8 cellular contexts compared by ENCODE assay signal in the genomic region with DNA sequence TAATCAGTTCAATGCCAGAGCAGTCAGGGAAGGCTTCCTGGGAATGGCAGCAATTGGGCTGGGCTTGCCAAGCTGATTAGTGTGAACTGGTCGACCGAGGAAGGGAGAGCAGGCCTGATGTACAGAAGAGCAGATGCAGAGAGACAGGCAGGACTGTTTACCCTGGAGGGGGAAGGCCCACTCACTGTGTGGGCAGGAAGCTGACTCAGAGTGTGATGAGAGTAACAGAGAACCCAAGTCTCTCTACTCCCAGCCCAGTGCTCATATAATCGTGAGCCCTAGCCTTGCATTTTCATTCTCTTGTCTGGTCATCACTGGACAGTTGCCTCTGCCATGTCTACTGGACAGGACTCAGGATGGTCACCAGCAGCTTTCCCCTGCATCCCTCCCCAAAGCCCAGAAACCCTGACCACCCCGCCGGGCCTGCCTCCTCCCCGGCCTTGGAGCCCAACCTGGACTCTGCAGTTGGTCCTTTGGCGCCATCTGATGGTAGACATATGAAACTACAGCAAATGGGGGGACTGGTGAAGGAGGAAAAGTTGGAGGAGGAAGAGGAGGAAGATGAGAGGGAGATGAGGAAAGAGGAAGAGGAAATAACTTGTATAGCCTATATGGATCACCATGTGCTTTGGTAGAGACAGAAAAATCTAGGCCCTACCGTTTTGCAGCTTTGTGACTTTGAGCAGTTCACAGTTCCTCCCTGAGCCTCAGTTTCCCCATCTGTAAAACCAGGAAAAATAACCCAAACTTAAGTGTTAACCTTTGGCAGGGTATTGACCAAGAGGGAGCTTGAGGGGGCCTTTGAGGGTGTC. TPM values are rescaled to one million over a fixed set of nuclear protein-coding genes. Genes with fewer than 3 reads are reported as not detected.
DNase-seq lines count a peak whose midpoint lies in the region; ATAC-seq and TF ChIP-seq lines count a peak whose summit lies in the region.

No MANE protein-coding gene starts in this region.

- H3K36me3 ChIP-seq in SK-N-SH (replicated peaks in 1 of 2; ENCODE audit: control insufficient read depth in 1 of 2, insufficient read depth in 2 of 2, low read length in 1 of 2) (no peaks in the 10 kb centered on the region), heart left ventricle (no peaks in the 10 kb centered on the region), sigmoid colon (no peaks in the 10 kb centered on the region)

- peak; percentile 62 for DNase-seq in Calu3
- peak; percentile 68 for DNase-seq in GM20000 (ENCODE audit: low spot score)
- DNase-seq in KG1 (lab: John Stamatoyannopoulos, UW) = peak; percentile 16
- peak; percentile 87 for DNase-seq in SK-N-SH
- peak; percentile 58 to 81 (median 62) for DNase-seq in heart left ventricle
- DNase-seq in sigmoid colon = peak; percentile 81

- H3K27me3 Mint-ChIP-seq in Calu3 (ENCODE audit: unreplicated experiment) = peaks cover 80% of the 10 kb centered on the region
- H3K27me3 Mint-ChIP-seq in activated naive CD4-positive, alpha-beta T cell treated with anti-CD3 and anti-CD28 coated beads, Interleukin-2, amount 50 U/mL, for 24 hours = no peaks in the 10 kb centered on the region

- 5% methylated on average over 8 of the region's 8 CpGs for WGBS in SK-N-SH (ENCODE audit: low lambda C conversion rate)
- WGBS in heart left ventricle, 4 donors = 17 to 22% (median 21%) methylated on average over 8 of the region's 8 CpGs
- WGBS in sigmoid colon, 2 donors = 11% methylated on average over 8 of the region's 8 CpGs

- no peaks in the 10 kb centered on the region for H3K9me3 Mint-ChIP-seq in Calu3 (ENCODE audit: low read depth, unreplicated experiment)
- H3K9me3 Mint-ChIP-seq in activated naive CD4-positive, alpha-beta T cell treated with anti-CD3 and anti-CD28 coated beads, Interleukin-2, amount 50 U/mL, for 24 hours = no peaks in the 10 kb centered on the region

- no peak; a peak in 1 of 4 replicates for TF ChIP-seq EP300 in SK-N-SH (IDR thresholded peaks at IDR 0.05; ENCODE audit: borderline replicate concordance in 1 of 2, low read depth in 1 of 2, low read length in 1 of 2)
- TF ChIP-seq EP300 in sigmoid colon (IDR thresholded peaks at IDR 0.05) = no peak

- H3K36me3 Mint-ChIP-seq in Calu3 (ENCODE audit: insufficient read depth, unreplicated experiment) = no peaks in the 10 kb centered on the region
- no peaks in the 10 kb centered on the region for H3K36me3 Mint-ChIP-seq in activated naive CD4-positive, alpha-beta T cell treated with anti-CD3 and anti-CD28 coated beads, Interleukin-2, amount 50 U/mL, for 24 hours

- peak; percentile 93 for TF ChIP-seq CTCF in Calu3 (IDR thresholded peaks at IDR 0.05; ENCODE audit: unreplicated experiment)
- peak; percentile 66 for TF ChIP-seq CTCF in GM20000 (IDR thresholded peaks at IDR 0.05; ENCODE audit: extremely low read depth, missing control alignments)
- TF ChIP-seq CTCF in SK-N-SH (IDR thresholded peaks at IDR 0.05) = peak; percentile 98
- TF ChIP-seq CTCF in heart left ventricle (IDR thresholded peaks at IDR 0.05) = peak; percentile 85 to 99 (median 96)
- peak; percentile 91 to 97 (median 96) for TF ChIP-seq CTCF in sigmoid colon (IDR thresholded peaks at IDR 0.05)

- H3F3A ChIP-seq in SK-N-SH (replicated peaks; ENCODE audit: insufficient read depth) = no peaks in the 10 kb centered on the region

- H3K4me2 ChIP-seq in SK-N-SH = peak overlapping the region; percentile 61

- intact Hi-C loops in Calu3 (cut with micrococcal nuclease; ENCODE audit: unreplicated experiment) = loop anchor here (1.0 kb wide), 1 partner anchor 167 kb away; no protein-coding TSS in a partner anchor
- intact Hi-C loops in heart left ventricle (cut with DNase I) = loop anchor here in 9 of 10 donors (1.0 to 10.0 kb wide), 7 partner anchors 151 to 538 kb away; partner anchors contain the start of genes CD82 (in 3 of the 9), TP53I11 (in 1 of the 9) and TSPAN18 (in 1 of the 9)
- intact Hi-C loops in sigmoid colon (cut with DNase I) = no loop called here

- no TSS peak for BruUV-seq in Calu3 (replicated peaks; lab: Mats Ljungman, UMichigan)

- ATAC-seq in heart left ventricle = peak in 3 of 4 donors; percentile 62 to 81 (median 67)
- ATAC-seq in HG03045 (IDR thresholded peaks at IDR 0.05; ENCODE audit: unreplicated experiment) = no peak

- H3K9me3 ChIP-seq in SK-N-SH (no peaks in the 10 kb centered on the region), heart left ventricle (no peaks in the 10 kb centered on the region), sigmoid colon (no peaks in the 10 kb centered on the region)

- TF ChIP-seq POLR2A in heart left ventricle (IDR thresholded peaks at IDR 0.05) (no peak), sigmoid colon (IDR thresholded peaks at IDR 0.05) (no peak)

- peak overlapping the region in 1 of 2 experiments; percentile 26; a peak in 1 of 4 replicates for H3K27ac ChIP-seq in SK-N-SH (ENCODE audit: low read depth in 2 of 2, low read length in 1 of 2)
- H3K27ac ChIP-seq in heart left ventricle = peak overlapping the region in 1 of 12 donors; percentile 66
- no peak overlapping the region for H3K27ac ChIP-seq in sigmoid colon

- no peaks in the 10 kb centered on the region for H3K9me2 ChIP-seq in SK-N-SH

- POLR2A ChIA-PET in SK-N-SH (lab: Yijun Ruan, JAX) = interaction anchor here (3.0 kb wide), 1 partner anchor 166 kb away, joined by 17 read pairs; no protein-coding TSS in a partner anchor

- no peak overlapping the region for H3K4me3 Mint-ChIP-seq in Calu3 (ENCODE audit: low read depth, unreplicated experiment)
- H3K4me3 Mint-ChIP-seq in activated naive CD4-positive, alpha-beta T cell treated with anti-CD3 and anti-CD28 coated beads, Interleukin-2, amount 50 U/mL, for 24 hours = peak overlapping the region; percentile 75

- H3K9ac ChIP-seq in SK-N-SH = no peak overlapping the region

- no peaks in the 10 kb centered on the region for H3K79me2 ChIP-seq in SK-N-SH (ENCODE audit: insufficient read depth)

- peak overlapping the region; percentile 36; the same call in 1 of the 2 replicates for H2AFZ ChIP-seq in SK-N-SH (ENCODE audit: low read depth)

- H3K4me1 ChIP-seq in SK-N-SH (ENCODE audit: control insufficient read depth in 1 of 2, insufficient read depth in 2 of 2, low read depth in 1 of 2, low read length in 1 of 2) (peaks cover 0 to 4% of the 10 kb centered on the region in 2 experiments; a peak in 2 of 4 replicates), heart left ventricle (peaks cover 0 to 25% (median 10%) of the 10 kb centered on the region in 12 donors), sigmoid colon (peaks cover 0 to 10% (median 3%) of the 10 kb centered on the region in 4 donors)

- H4K20me1 ChIP-seq in SK-N-SH (ENCODE audit: insufficient read depth) = no peaks in the 10 kb centered on the region

- H3K27me3 ChIP-seq in SK-N-SH (ENCODE audit: insufficient read depth) = peaks cover 21% of the 10 kb centered on the region; the same call in 1 of the 2 replicates
- peaks cover 0 to 9% (median 0%) of the 10 kb centered on the region in 9 donors for H3K27me3 ChIP-seq in heart left ventricle
- peaks cover 0 to 18% (median 4%) of the 10 kb centered on the region in 3 donors for H3K27me3 ChIP-seq in sigmoid colon

- peak; percentile 97 for TF ChIP-seq RAD21 in SK-N-SH (IDR thresholded peaks at IDR 0.05; ENCODE audit: low read length)

- H3K4me1 Mint-ChIP-seq in Calu3 (ENCODE audit: low read depth, unreplicated experiment) = peaks cover 7% of the 10 kb centered on the region
- H3K4me1 Mint-ChIP-seq in activated naive CD4-positive, alpha-beta T cell treated with anti-CD3 and anti-CD28 coated beads, Interleukin-2, amount 50 U/mL, for 24 hours = peaks cover 26% of the 10 kb centered on the region

- peak overlapping the region in 1 of 2 experiments; percentile 49; a peak in 2 of 4 replicates for H3K4me3 ChIP-seq in SK-N-SH (ENCODE audit: low read depth in 2 of 2, low read length in 1 of 2)
- no peak overlapping the region for H3K4me3 ChIP-seq in heart left ventricle
- no peak overlapping the region for H3K4me3 ChIP-seq in sigmoid colon

- CTCF ChIA-PET in Calu3 (lab: Charles Lee) (interaction anchor here (8.5 to 8.8 kb wide), 2 partner anchors 166 to 174 kb away, joined by 105 to 116 read pairs; no protein-coding TSS in a partner anchor), SK-N-SH (lab: Yijun Ruan, JAX) (interaction anchor here (0.6 to 26.5 kb wide), 71 partner anchors 7 to 669 kb away, joined by 3 to 1245 read pairs (median 4); partner anchors contain the start of genes SYT13 and TP53I11)

- no peak overlapping the region for H3K27ac Mint-ChIP-seq in Calu3 (ENCODE audit: unreplicated experiment)
- H3K27ac Mint-ChIP-seq in activated naive CD4-positive, alpha-beta T cell treated with anti-CD3 and anti-CD28 coated beads, Interleukin-2, amount 50 U/mL, for 24 hours = peak overlapping the region; percentile 9

TF ChIP-seq in SK-N-SH, 30 proteins besides CTCF, POLR2A, EP300 and RAD21:
- TF ChIP-seq, protein P1, sequence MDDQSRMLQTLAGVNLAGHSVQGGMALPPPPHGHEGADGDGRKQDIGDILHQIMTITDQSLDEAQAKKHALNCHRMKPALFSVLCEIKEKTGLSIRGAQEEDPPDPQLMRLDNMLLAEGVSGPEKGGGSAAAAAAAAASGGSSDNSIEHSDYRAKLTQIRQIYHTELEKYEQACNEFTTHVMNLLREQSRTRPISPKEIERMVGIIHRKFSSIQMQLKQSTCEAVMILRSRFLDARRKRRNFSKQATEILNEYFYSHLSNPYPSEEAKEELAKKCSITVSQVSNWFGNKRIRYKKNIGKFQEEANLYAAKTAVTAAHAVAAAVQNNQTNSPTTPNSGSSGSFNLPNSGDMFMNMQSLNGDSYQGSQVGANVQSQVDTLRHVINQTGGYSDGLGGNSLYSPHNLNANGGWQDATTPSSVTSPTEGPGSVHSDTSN (IDR thresholded peaks at IDR 0.05) = peak; percentile 66
- TF ChIP-seq SMC3 (IDR thresholded peaks at IDR 0.05; ENCODE audit: low read depth, low read length) (peak; percentile 95), GABPA (IDR thresholded peaks at IDR 0.05; ENCODE audit: low read depth) (no peak), FOSL2 (IDR thresholded peaks at IDR 0.05; ENCODE audit: borderline replicate concordance, low read depth) (peak; percentile 50; the same call in 1 of the 2 replicates), TCF12 (IDR thresholded peaks at IDR 0.05) (peak; percentile 41; the same call in 1 of the 2 replicates), CHD2 (IDR thresholded peaks at IDR 0.05; ENCODE audit: low read length, partially characterized antibody) (no peak)

RNA-seq across cellular contexts. Expression of gene PRDM11, which starts 43.4 kb away (rescaled TPM):
- total RNA-seq in Calu3 (2022) (8.1 and 11.5 TPM in 2 replicates), heart left ventricle (10 to 100 TPM; 14.7 to 29.6 (median 18.2) TPM), sigmoid colon (10 to 100 TPM; 12.7 to 23.2 (median 20.7) TPM)
- polyA plus RNA-seq in SK-N-SH (2012; rRNA removed) (3.8 and 4.5 TPM in 2 replicates), heart left ventricle (10 to 100 TPM in 1 of 2 donors, 1 to 10 TPM in 1; 4.5 to 19.2 TPM), sigmoid colon (1 to 10 TPM in 2 of 3 donors, under 1 TPM in 1; 0.92 to 4.3 (median 1.8) TPM)
- polyA plus RNA-seq in SK-N-SH (2012; cell fraction: cytosol; rRNA removed) = 2.2 and 3.6 TPM in 2 replicates
- polyA plus RNA-seq in SK-N-SH (2012; cell fraction: nucleus; rRNA removed) = 7.5 and 8.0 TPM in 2 replicates

Comparison
In these comparisons a context has a peak if more than half of its experiments do, and no peak if none do; other contexts are left out.
1. DNase-seq: peak in every context shown above with its lines; median percentile 87 in SK-N-SH; 81 in sigmoid colon; 68 in GM20000; 62 in Calu3; 62 in heart left ventricle; 16 in KG1.